ENCODE assay signal across 38 cellular contexts in the genomic region with DNA sequence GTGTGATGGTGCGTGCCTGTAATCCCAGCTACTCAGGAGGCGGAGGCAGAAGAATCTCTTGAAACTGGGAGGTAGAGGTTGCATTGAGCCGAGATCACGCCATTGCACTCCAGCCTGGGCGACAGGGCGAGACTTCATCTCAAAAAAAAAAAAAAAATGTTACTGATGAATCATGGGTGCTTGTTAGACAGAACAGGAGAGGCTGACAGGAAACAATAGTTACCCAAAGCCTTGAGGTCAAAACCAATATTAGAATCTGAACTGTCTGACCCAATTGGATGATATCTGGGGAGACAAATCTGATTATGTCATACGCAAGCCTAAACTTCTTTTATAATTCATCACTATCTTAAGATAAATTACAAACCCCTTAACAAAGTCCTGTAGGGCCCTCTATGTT.
"Had no signal": no experiment of that assay in that cellular context is flagged by ENCODE, and none has a peak within 500 bp of the region (broad histone marks: within the 10 kb centered on the region; RNA-seq: fewer than 3 reads in every experiment).

No MANE protein-coding gene starts in this region.

- H3K4me3 ChIP-seq: adrenal gland, ascending aorta, body of pancreas, breast epithelium, cardiac muscle cell had no signal

- H3K27ac Mint-ChIP-seq: activated naive CD4-positive, alpha-beta T cell treated with anti-CD3 and anti-CD28 coated beads for 36 hours; activated naive CD4-positive, alpha-beta T cell treated with anti-CD3 and anti-CD28 coated beads, Interleukin-2, amount 10 ng/mL, durations not matched to agents 7 days and 5 days; activated naive CD4-positive, alpha-beta T cell treated with anti-CD3 and anti-CD28 coated beads, Interleukin-2, amount 50 U/mL, for 24 hours; activated naive CD4-positive, alpha-beta T cell treated with anti-CD3 and anti-CD28 coated beads, Interleukin-2, amount 50 U/mL, for 72 hours; activated naive CD8-positive, alpha-beta T cell; activated naive CD8-positive, alpha-beta T cell treated with anti-CD3 and anti-CD28 coated beads for 36 hours; activated naive CD8-positive, alpha-beta T cell treated with anti-CD3 and anti-CD28 coated beads, Interleukin-2, amount 10 ng/mL, durations not matched to agents 7 days and 5 days; activated naive CD8-positive, alpha-beta T cell treated with anti-CD3 and anti-CD28 coated beads, Interleukin-2, amount 50 U/mL, for 24 hours; activated T-cell treated with anti-CD3 and anti-CD28 coated beads, Interleukin-2, amount 50 U/mL, for 24 hours; activated T-helper 1 cell treated with anti-CD3 and anti-CD28 coated beads, Interleukin-12 subunit alpha, Interleukin-12 subunit beta, Interleukin-2, Interleukin-4 antibody, amounts not matched to agents 30 ng/mL and 10 ng/mL and 1 ng/mL, durations not matched to agents 14 hours and 24 hours and 36 hours; activated T-helper 2 cell treated with anti-CD3 and anti-CD28 coated beads, Interferon-gamma antibody, Interleukin-2, Interleukin-4, amounts not matched to agents 10 μg/mL and 5 μg/mL and 100 μg/mL, durations not matched to agents 14 hours and 24 hours and 36 hours; brain had no signal

- H3K4me1 ChIP-seq: adrenal gland, ascending aorta, body of pancreas, breast epithelium had no signal

- H3K9me3 ChIP-seq: adrenal gland, ascending aorta, body of pancreas, breast epithelium had no signal

- H3K27ac ChIP-seq: adrenal gland, ascending aorta, body of pancreas, brain microvascular endothelial cell, breast epithelium, cardiac muscle cell had no signal

- H3K36me3 ChIP-seq: adrenal gland, ascending aorta, brain microvascular endothelial cell, breast epithelium, cardiac muscle cell had no signal

- H3K36me3 Mint-ChIP-seq: activated naive CD4-positive, alpha-beta T cell treated with anti-CD3 and anti-CD28 coated beads, Interleukin-2, amount 10 ng/mL, durations not matched to agents 7 days and 5 days; brain had no signal

- DNase-seq: activated effector memory CD4-positive, alpha-beta T cell treated with anti-CD3 and anti-CD28 coated beads, Interleukin-2, amount 50 U/mL, for 16 hours; activated effector memory CD4-positive, alpha-beta T cell treated with Interleukin-2 at 50 U/mL for 16 hours; activated gamma-delta T cell; activated gamma-delta T cell treated with Interleukin-2 at 50 U/mL for 16 hours; activated naive CD4-positive, alpha-beta T cell; activated naive CD4-positive, alpha-beta T cell treated with anti-CD3 and anti-CD28 coated beads for 36 hours; activated naive CD4-positive, alpha-beta T cell treated with anti-CD3 and anti-CD28 coated beads, Interleukin-2, amount 10 ng/mL, durations not matched to agents 7 days and 5 days; activated naive CD4-positive, alpha-beta T cell treated with anti-CD3 and anti-CD28 coated beads, Interleukin-2, amount 50 U/mL, for 16 hours; activated naive CD4-positive, alpha-beta T cell treated with Interleukin-2 at 50 U/mL for 16 hours; activated naive CD8-positive, alpha-beta T cell treated with anti-CD3 and anti-CD28 coated beads for 36 hours; activated naive CD8-positive, alpha-beta T cell treated with anti-CD3 and anti-CD28 coated beads, Interleukin-2, amount 10 ng/mL, durations not matched to agents 7 days and 5 days; activated naive CD8-positive, alpha-beta T cell treated with anti-CD3 and anti-CD28 coated beads, Interleukin-2, amount 50 U/mL, for 24 hours; activated T-cell treated with anti-CD3 and anti-CD28 coated beads for 4 hours; activated T-cell treated with anti-CD3 and anti-CD28 coated beads, Interleukin-2, amount 50 U/mL, for 1 hour; activated T-cell treated with anti-CD3 and anti-CD28 coated beads, Interleukin-2, amount 50 U/mL, for 24 hours; activated T-cell treated with anti-CD3 and anti-CD28 coated beads, Interleukin-2, amount 50 U/mL, for 4 hours; activated T-cell treated with anti-CD3 and anti-CD28 coated beads, Interleukin-2, amount 50 U/mL, for 48 hours; activated T-cell treated with anti-CD3 and anti-CD28 coated beads, Interleukin-2, amount 50 U/mL, for 72 hours; adrenal gland; amniotic stem cell; amygdala; anterior cingulate cortex; aorta; body of pancreas; brain microvascular endothelial cell; caudate nucleus; central memory CD4-positive, alpha-beta T cell; cerebellar nuclear complex had no signal

- H3K27me3 ChIP-seq: adrenal gland, ascending aorta, body of pancreas, brain microvascular endothelial cell, breast epithelium, cardiac muscle cell had no signal

- H3K4me1 Mint-ChIP-seq: activated naive CD4-positive, alpha-beta T cell treated with anti-CD3 and anti-CD28 coated beads, Interleukin-2, amount 10 ng/mL, durations not matched to agents 7 days and 5 days; activated naive CD4-positive, alpha-beta T cell treated with anti-CD3 and anti-CD28 coated beads, Interleukin-2, amount 50 U/mL, for 24 hours; activated naive CD8-positive, alpha-beta T cell treated with anti-CD3 and anti-CD28 coated beads for 36 hours; activated naive CD8-positive, alpha-beta T cell treated with anti-CD3 and anti-CD28 coated beads, Interleukin-2, amount 10 ng/mL, durations not matched to agents 7 days and 5 days; activated naive CD8-positive, alpha-beta T cell treated with anti-CD3 and anti-CD28 coated beads, Interleukin-2, amount 50 U/mL, for 24 hours; central memory CD8-positive, alpha-beta T cell had no signal

- H3K9me3 Mint-ChIP-seq: activated naive CD4-positive, alpha-beta T cell treated with anti-CD3 and anti-CD28 coated beads, Interleukin-2, amount 10 ng/mL, durations not matched to agents 7 days and 5 days; activated naive CD4-positive, alpha-beta T cell treated with anti-CD3 and anti-CD28 coated beads, Interleukin-2, amount 50 U/mL, for 72 hours; activated T-cell treated with anti-CD3 and anti-CD28 coated beads, Interleukin-2, amount 50 U/mL, for 24 hours; activated T-helper 1 cell treated with anti-CD3 and anti-CD28 coated beads, Interleukin-12 subunit alpha, Interleukin-12 subunit beta, Interleukin-2, Interleukin-4 antibody, amounts not matched to agents 30 ng/mL and 10 ng/mL and 1 ng/mL, durations not matched to agents 14 hours and 24 hours and 36 hours; activated T-helper 2 cell treated with anti-CD3 and anti-CD28 coated beads, Interferon-gamma antibody, Interleukin-2, Interleukin-4, amounts not matched to agents 10 μg/mL and 5 μg/mL and 100 μg/mL, durations not matched to agents 14 hours and 24 hours and 36 hours; brain; central memory CD8-positive, alpha-beta T cell had no signal

- H3K27me3 Mint-ChIP-seq: activated naive CD4-positive, alpha-beta T cell treated with anti-CD3 and anti-CD28 coated beads, Interleukin-2, amount 10 ng/mL, durations not matched to agents 7 days and 5 days; activated naive CD4-positive, alpha-beta T cell treated with anti-CD3 and anti-CD28 coated beads, Interleukin-2, amount 50 U/mL, for 24 hours; activated naive CD8-positive, alpha-beta T cell; activated naive CD8-positive, alpha-beta T cell treated with anti-CD3 and anti-CD28 coated beads for 36 hours; activated naive CD8-positive, alpha-beta T cell treated with anti-CD3 and anti-CD28 coated beads, Interleukin-2, amount 10 ng/mL, durations not matched to agents 7 days and 5 days; activated naive CD8-positive, alpha-beta T cell treated with anti-CD3 and anti-CD28 coated beads, Interleukin-2, amount 50 U/mL, for 24 hours; activated T-cell treated with anti-CD3 and anti-CD28 coated beads, Interleukin-2, amount 50 U/mL, for 24 hours; brain; central memory CD8-positive, alpha-beta T cell had no signal

- H3K4me3 Mint-ChIP-seq: activated naive CD4-positive, alpha-beta T cell treated with anti-CD3 and anti-CD28 coated beads for 36 hours; activated naive CD4-positive, alpha-beta T cell treated with anti-CD3 and anti-CD28 coated beads, Interleukin-2, amount 10 ng/mL, durations not matched to agents 7 days and 5 days; activated naive CD4-positive, alpha-beta T cell treated with anti-CD3 and anti-CD28 coated beads, Interleukin-2, amount 50 U/mL, for 24 hours; activated naive CD8-positive, alpha-beta T cell; activated naive CD8-positive, alpha-beta T cell treated with anti-CD3 and anti-CD28 coated beads for 36 hours; activated naive CD8-positive, alpha-beta T cell treated with anti-CD3 and anti-CD28 coated beads, Interleukin-2, amount 10 ng/mL, durations not matched to agents 7 days and 5 days; activated naive CD8-positive, alpha-beta T cell treated with anti-CD3 and anti-CD28 coated beads, Interleukin-2, amount 50 U/mL, for 24 hours; activated T-cell treated with anti-CD3 and anti-CD28 coated beads, Interleukin-2, amount 50 U/mL, for 24 hours; activated T-cell treated with anti-CD3 and anti-CD28 coated beads, Interleukin-2, amount 50 U/mL, for 4 hours; activated T-cell treated with anti-CD3 and anti-CD28 coated beads, Interleukin-2, amount 50 U/mL, for 72 hours; activated T-helper 1 cell treated with anti-CD3 and anti-CD28 coated beads, Interleukin-12 subunit alpha, Interleukin-12 subunit beta, Interleukin-2, Interleukin-4 antibody, amounts not matched to agents 30 ng/mL and 10 ng/mL and 1 ng/mL, durations not matched to agents 14 hours and 24 hours and 36 hours; brain; central memory CD8-positive, alpha-beta T cell had no signal

- ATAC-seq: activated naive CD8-positive, alpha-beta T cell treated with anti-CD3 and anti-CD28 coated beads, Interleukin-2, amount 50 U/mL, for 24 hours; activated T-cell treated with anti-CD3 and anti-CD28 coated beads, Interleukin-2, amount 50 U/mL, for 4 hours; activated T-cell treated with anti-CD3 and anti-CD28 coated beads, Interleukin-2, amount 50 U/mL, for 72 hours; body of pancreas had no signal
